Comparison of ENCODE assay signal across 13 cellular contexts in the genomic region with DNA sequence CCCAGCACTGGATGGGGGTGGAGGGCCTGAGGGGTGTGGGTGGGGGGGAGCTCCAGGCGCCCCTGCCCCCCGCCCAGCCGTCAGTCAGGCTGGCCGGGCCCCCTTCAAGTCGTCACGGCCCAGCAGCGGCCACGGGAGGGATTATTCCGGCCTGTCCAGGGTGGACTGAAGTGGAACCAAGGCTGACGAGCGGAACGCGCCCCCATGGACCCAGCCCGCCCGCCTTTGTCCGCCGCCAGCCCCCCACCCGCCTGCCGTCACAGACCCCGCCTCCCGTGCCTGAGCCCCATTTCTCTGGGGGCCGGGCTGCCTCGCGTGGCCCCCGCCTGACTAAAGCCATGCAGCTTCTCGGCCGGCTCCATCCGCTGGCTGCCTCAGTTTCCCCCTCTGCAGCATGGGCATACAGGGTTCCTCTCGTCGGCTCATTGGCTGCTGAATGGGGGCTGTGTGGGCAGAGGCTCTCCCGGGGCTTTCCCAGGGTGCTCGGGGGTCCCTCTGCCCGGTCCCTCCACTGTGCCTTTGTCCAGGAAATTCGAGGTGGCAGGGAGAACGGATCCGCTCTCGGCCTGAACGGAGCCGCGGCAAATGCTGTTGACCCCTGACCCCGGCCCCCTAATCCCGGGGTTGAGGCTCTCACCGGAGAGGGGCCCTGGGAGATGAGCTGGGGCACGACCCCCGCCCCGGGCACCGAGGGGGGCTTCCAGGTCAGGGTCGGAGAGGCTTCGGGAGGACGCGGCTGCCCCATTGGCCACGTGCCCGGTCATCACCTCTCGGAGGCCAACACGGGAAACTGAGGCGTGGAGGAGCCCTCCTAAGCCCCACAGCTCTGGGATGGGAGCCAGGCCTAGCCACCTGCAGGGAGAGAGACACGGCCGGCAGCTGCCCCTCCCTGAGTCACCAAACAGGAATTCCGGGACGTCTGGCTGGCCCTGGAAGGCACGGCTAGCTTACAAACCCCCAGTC.
A peak's percentile ranks its signal among the peaks of the same experiment; 100 is the strongest.
DNase-seq lines count a peak whose midpoint lies in the region; ATAC-seq, FAIRE-seq and TF ChIP-seq lines count a peak whose summit lies in the region.
"Had no signal": no experiment of that assay in that cellular context is flagged by ENCODE, and none has a peak within 500 bp of the region (broad histone marks: within the 10 kb centered on the region; RNA-seq: fewer than 3 reads in every experiment).

No MANE protein-coding gene starts in this region.

- H3K4me1 Mint-ChIP-seq in stimulated activated naive CD8-positive, alpha-beta T cell treated with anti-CD3 and anti-CD28 coated beads, Interleukin-15, amount 100 ng/mL, for 72 hours, result no peaks in the 10 kb centered on the region
- H3K4me1 Mint-ChIP-seq: activated CD8-positive, alpha-beta memory T cell treated with anti-CD3 and anti-CD28 coated beads, Interleukin-2, amount 10 ng/mL, durations not matched to agents 7 days and 5 days; central memory CD8-positive, alpha-beta T cell had no signal

- H3K9ac ChIP-seq in BLaER1 treated with 17β-estradiol and CSF1 and Interleukin-3, amounts not matched to agents 10 nM and 100 nM, result peak overlapping the region in 2 of 11 experiments; percentile 16 to 33; a peak in 2 of 22 replicates

- H3K4me3 Mint-ChIP-seq in stimulated activated naive CD8-positive, alpha-beta T cell treated with anti-CD3 and anti-CD28 coated beads, Interleukin-15, amount 100 ng/mL, for 72 hours, result no peak overlapping the region
- H3K4me3 Mint-ChIP-seq: activated CD8-positive, alpha-beta memory T cell treated with anti-CD3 and anti-CD28 coated beads, Interleukin-2, amount 10 ng/mL, durations not matched to agents 7 days and 5 days; central memory CD8-positive, alpha-beta T cell had no signal

- no peak for FAIRE-seq in HTR-8/SVneo (lab: Jason Lieb, UNC)
- FAIRE-seq: H1 had no signal

- peak overlapping the region in 3 of 10 experiments; percentile 22 to 33 (median 27); a peak in 2 of 20 replicates for H3K4me3 ChIP-seq in BLaER1 treated with 17β-estradiol and CSF1 and Interleukin-3, amounts not matched to agents 10 nM and 100 nM
- H3K4me3 ChIP-seq in astrocyte of the spinal cord (ENCODE audit: low read depth, low read length), result no peak overlapping the region
- H3K4me3 ChIP-seq: tibial nerve had no signal

- DNase-seq in HTR-8/SVneo (ENCODE audit: insufficient read length, low spot score) (peak; percentile 89), astrocyte of the spinal cord (ENCODE audit: low read depth, low spot score) (peak; percentile 69), left kidney (ENCODE audit: low read depth, low spot score) (peak; percentile 54), AML-193 (lab: John Stamatoyannopoulos, UW) (no peak), GM10248 (ENCODE audit: extremely low spot score) (no peak)
- DNase-seq in activated naive CD4-positive, alpha-beta T cell treated with Interleukin-2 at 50 U/mL for 16 hours, result no peak
- DNase-seq in stimulated activated naive CD8-positive, alpha-beta T cell treated with anti-CD3 and anti-CD28 coated beads, Interleukin-15, amount 100 ng/mL, for 72 hours, result no peak
- DNase-seq: activated CD8-positive, alpha-beta memory T cell treated with anti-CD3 and anti-CD28 coated beads, Interleukin-2, amount 10 ng/mL, durations not matched to agents 7 days and 5 days had no signal

- H4K20me1 ChIP-seq in BLaER1 treated with 17β-estradiol and CSF1 and Interleukin-3, amounts not matched to agents 10 nM and 100 nM, result peaks cover 0 to 59% (median 13%) of the 10 kb centered on the region in 11 experiments; a peak in 15 of 22 replicates

- ATAC-seq in stimulated activated naive CD8-positive, alpha-beta T cell treated with anti-CD3 and anti-CD28 coated beads, Interleukin-15, amount 100 ng/mL, for 72 hours, result no peak
- ATAC-seq: activated CD8-positive, alpha-beta memory T cell treated with anti-CD3 and anti-CD28 coated beads, Interleukin-2, amount 10 ng/mL, durations not matched to agents 7 days and 5 days had no signal

- H3K27ac Mint-ChIP-seq in stimulated activated naive CD8-positive, alpha-beta T cell treated with anti-CD3 and anti-CD28 coated beads, Interleukin-15, amount 100 ng/mL, for 72 hours, result no peak overlapping the region
- H3K27ac Mint-ChIP-seq: activated CD8-positive, alpha-beta memory T cell treated with anti-CD3 and anti-CD28 coated beads, Interleukin-2, amount 10 ng/mL, durations not matched to agents 7 days and 5 days had no signal

- no peak overlapping the region for H3K27ac ChIP-seq in BLaER1 treated with 17β-estradiol and CSF1 and Interleukin-3, amounts not matched to agents 10 nM and 100 nM
- H3K27ac ChIP-seq: neutrophil, tibial nerve had no signal

- POLR2A ChIA-PET in GM10248 (lab: Yijun Ruan, JAX), result interaction anchor here (1.1 kb wide), 1 partner anchor 74 kb away, joined by 4 read pairs; no protein-coding TSS in a partner anchor

- peaks cover 27 to 82% (median 70%) of the 10 kb centered on the region in 10 experiments for H3K4me1 ChIP-seq in BLaER1 treated with 17β-estradiol and CSF1 and Interleukin-3, amounts not matched to agents 10 nM and 100 nM

- peaks cover 24 to 77% (median 44%) of the 10 kb centered on the region in 11 experiments for H3K27me3 ChIP-seq in BLaER1 treated with 17β-estradiol and CSF1 and Interleukin-3, amounts not matched to agents 10 nM and 100 nM

- no peaks in the 10 kb centered on the region for H3K9me3 Mint-ChIP-seq in stimulated activated naive CD8-positive, alpha-beta T cell treated with anti-CD3 and anti-CD28 coated beads, Interleukin-15, amount 100 ng/mL, for 72 hours
- H3K9me3 Mint-ChIP-seq: central memory CD8-positive, alpha-beta T cell had no signal

- in situ Hi-C loops in astrocyte of the spinal cord (cut with HindIII; ENCODE audit: low sequenced_read_pairs), result no loop called here

- peaks cover 29% of the 10 kb centered on the region for H3K27me3 Mint-ChIP-seq in stimulated activated naive CD8-positive, alpha-beta T cell treated with anti-CD3 and anti-CD28 coated beads, Interleukin-15, amount 100 ng/mL, for 72 hours

- no peaks in the 10 kb centered on the region for H3K9me3 ChIP-seq in BLaER1 treated with 17β-estradiol and CSF1 and Interleukin-3, amounts not matched to agents 10 nM and 100 nM (replicated peaks in 1 of 11)
- H3K9me3 ChIP-seq: neutrophil, tibial nerve had no signal

- no peak for TF ChIP-seq CTCF in astrocyte of the spinal cord (IDR thresholded peaks at IDR 0.05; ENCODE audit: low read depth, low read length)
- TF ChIP-seq CTCF in GM10248 (IDR thresholded peaks at IDR 0.05; ENCODE audit: control extremely low read depth, extremely low read depth, low read depth, missing control alignments), result no peak

- peak overlapping the region; percentile 53 to 97 (median 83) for H3K4me2 ChIP-seq in BLaER1 treated with 17β-estradiol and CSF1 and Interleukin-3, amounts not matched to agents 10 nM and 100 nM

- no peaks in the 10 kb centered on the region for H3K36me3 ChIP-seq in BLaER1 treated with 17β-estradiol and CSF1 and Interleukin-3, amounts not matched to agents 10 nM and 100 nM
- H3K36me3 ChIP-seq: neutrophil, tibial nerve had no signal

- CTCF ChIA-PET in GM10248 (lab: Yijun Ruan, JAX), result interaction anchor here (0.6 to 7.6 kb wide), 4 partner anchors 11 to 59 kb away, joined by 3 to 47 read pairs (median 4); no protein-coding TSS in a partner anchor

Comparison
In these comparisons a context has a peak if more than half of its experiments do, and no peak if none do; other contexts are left out.
1. DNase-seq: peak in HTR-8/SVneo (single experiment), astrocyte of the spinal cord (single experiment) and left kidney (single experiment); none in AML-193 (0 of 2), activated naive CD4-positive, alpha-beta T cell treated with Interleukin-2 at 50 U/mL for 16 hours (single experiment), stimulated activated naive CD8-positive, alpha-beta T cell treated with anti-CD3 and anti-CD28 coated beads, Interleukin-15, amount 100 ng/mL, for 72 hours (0 of 2) and GM10248 (single experiment).